In genomic region chr20:17637413-17637780, GRCh38 we compare ENCODE assay signal across 17 cellular contexts. TPM values are rescaled to one million over a fixed set of nuclear protein-coding genes. Genes with fewer than 3 reads are reported as not detected.
DNase-seq lines count a peak whose midpoint lies in the region; ATAC-seq and TF ChIP-seq lines count a peak whose summit lies in the region.
"Had no signal": no experiment of that assay in that cellular context is flagged by ENCODE, and none has a peak within 500 bp of the region (broad histone marks: within the 10 kb centered on the region; RNA-seq: fewer than 3 reads in every experiment).

No MANE protein-coding gene starts in this region.

- TF ChIP-seq CTCF in cardiac muscle cell (IDR thresholded peaks at IDR 0.05; ENCODE audit: low read depth, low read length) (no peak), heart right ventricle (IDR thresholded peaks at IDR 0.05) (no peak), uterus (IDR thresholded peaks at IDR 0.05) (no peak), upper lobe of left lung (IDR thresholded peaks at IDR 0.05) (no peak)

- no peak for TF ChIP-seq EP300 in upper lobe of left lung (IDR thresholded peaks at IDR 0.05)

- peaks cover 91% of the 10 kb centered on the region for H3K36me3 Mint-ChIP-seq in dendritic cell treated with granulocyte-macrophage colony-stimulating factor and Interleukin-4, amounts not matched to agents 40 ng/mL and 50 ng/mL, for 4 days (ENCODE audit: low read depth)
- H3K36me3 Mint-ChIP-seq: IgD-negative memory B cell had no signal

- no peak for DNase-seq in cardiac muscle cell (ENCODE audit: low read depth in 1 of 2, low spot score in 1 of 2)
- no peak for DNase-seq in heart right ventricle
- DNase-seq in mesenchymal stem cell: no peak
- no peak for DNase-seq in uterus
- DNase-seq in activated effector memory CD4-positive, alpha-beta T cell treated with Interleukin-2 at 50 U/mL for 16 hours: no peak
- no peak for DNase-seq in upper lobe of left lung
- DNase-seq: 8988T; CD8-positive, alpha-beta T cell; Kasumi-1; MM.1S; NCI-H1105; NCI-H187; NCI-H226 had no signal

- H3K27ac ChIP-seq in cardiac muscle cell (peak overlapping the region; percentile 53), heart right ventricle (peak overlapping the region in 1 of 10 donors; percentile 35), mesenchymal stem cell (ENCODE audit: low read length, poor library complexity, severe bottlenecking) (no peak overlapping the region), uterus (peak overlapping the region; percentile 63 to 77), upper lobe of left lung (no peak overlapping the region)

- H3K9me3 Mint-ChIP-seq in dendritic cell treated with granulocyte-macrophage colony-stimulating factor and Interleukin-4, amounts not matched to agents 40 ng/mL and 50 ng/mL, for 4 days: no peaks in the 10 kb centered on the region
- H3K9me3 Mint-ChIP-seq: CD8-positive, alpha-beta T cell; IgD-negative memory B cell had no signal

- H3K18ac ChIP-seq in mesenchymal stem cell (ENCODE audit: low read depth in 1 of 2, low read length in 2 of 2): no peak overlapping the region

- no peak overlapping the region for H4K8ac ChIP-seq in mesenchymal stem cell (ENCODE audit: low read length)

- H3K4me3 ChIP-seq in cardiac muscle cell: no peak overlapping the region
- H3K4me3 ChIP-seq in heart right ventricle: no peak overlapping the region
- H3K4me3 ChIP-seq in mesenchymal stem cell (ENCODE audit: insufficient read depth in 1 of 2, low read depth in 1 of 2, low read length in 2 of 2): no peak overlapping the region
- H3K4me3 ChIP-seq in uterus: no peak overlapping the region
- H3K4me3 ChIP-seq in upper lobe of left lung: no peak overlapping the region

- no peak overlapping the region for H2AFZ ChIP-seq in mesenchymal stem cell (ENCODE audit: low read depth, low read length)

- no peaks in the 10 kb centered on the region for H3K27me3 ChIP-seq in cardiac muscle cell
- H3K27me3 ChIP-seq in heart right ventricle: no peaks in the 10 kb centered on the region
- no peaks in the 10 kb centered on the region for H3K27me3 ChIP-seq in mesenchymal stem cell (ENCODE audit: control insufficient read depth in 1 of 2, insufficient read depth in 1 of 2, low read length in 2 of 2)
- no peaks in the 10 kb centered on the region for H3K27me3 ChIP-seq in uterus
- H3K27me3 ChIP-seq in upper lobe of left lung: no peaks in the 10 kb centered on the region
- H3K27me3 ChIP-seq: BE2C had no signal

- peaks cover 8% of the 10 kb centered on the region for H3K4me1 ChIP-seq in cardiac muscle cell (ENCODE audit: low read depth)
- peaks cover 7 to 74% (median 38%) of the 10 kb centered on the region in 9 donors for H3K4me1 ChIP-seq in heart right ventricle
- H3K4me1 ChIP-seq in mesenchymal stem cell (ENCODE audit: control insufficient read depth, insufficient read depth, low read depth, low read length): peaks cover 20% of the 10 kb centered on the region
- peaks cover 15 to 25% of the 10 kb centered on the region in 2 donors for H3K4me1 ChIP-seq in uterus
- peaks cover 12 to 35% (median 20%) of the 10 kb centered on the region in 4 donors for H3K4me1 ChIP-seq in upper lobe of left lung

- no peak overlapping the region for H2BK15ac ChIP-seq in mesenchymal stem cell (ENCODE audit: low read depth, poor library complexity, severe bottlenecking)

- ATAC-seq in heart right ventricle: no peak
- no peak for ATAC-seq in HG02623 (IDR thresholded peaks at IDR 0.05; ENCODE audit: unreplicated experiment)
- ATAC-seq in upper lobe of left lung (ENCODE audit: low FRiP score in 2 of 2): no peak
- ATAC-seq: CD8-positive, alpha-beta T cell had no signal

- H3K36me3 ChIP-seq in cardiac muscle cell (peaks cover 7% of the 10 kb centered on the region), heart right ventricle (peaks cover 0 to 100% (median 20%) of the 10 kb centered on the region in 9 donors), mesenchymal stem cell (ENCODE audit: control insufficient read depth in 1 of 2, insufficient read depth in 2 of 2, low read depth in 1 of 2, low read length in 2 of 2) (peaks cover 92 to 99% of the 10 kb centered on the region in 2 experiments), uterus (no peaks in the 10 kb centered on the region), upper lobe of left lung (peaks cover 7 to 97% (median 85%) of the 10 kb centered on the region in 4 donors)
- H3K36me3 ChIP-seq: BE2C had no signal

- no peak overlapping the region for H4K91ac ChIP-seq in mesenchymal stem cell (ENCODE audit: low read length)

- intact Hi-C loops in heart right ventricle (cut with DNase I) (no loop called here), uterus (cut with DNase I; ENCODE audit: low total_unique reads) (no loop called here)
- intact Hi-C loops in dendritic cell treated with granulocyte-macrophage colony-stimulating factor and Interleukin-4, amounts not matched to agents 40 ng/mL and 50 ng/mL, for 4 days (cut with micrococcal nuclease): no loop called here

- H3K27me3 Mint-ChIP-seq in dendritic cell treated with granulocyte-macrophage colony-stimulating factor and Interleukin-4, amounts not matched to agents 40 ng/mL and 50 ng/mL, for 4 days: no peaks in the 10 kb centered on the region
- H3K27me3 Mint-ChIP-seq: IgD-negative memory B cell had no signal

- H3K4me2 ChIP-seq in mesenchymal stem cell (ENCODE audit: low read length, poor library complexity, severe bottlenecking): no peak overlapping the region

- H3K9ac ChIP-seq in mesenchymal stem cell (ENCODE audit: low read length): peak overlapping the region; percentile 23

- TF ChIP-seq POLR2A in uterus (IDR thresholded peaks at IDR 0.05): no peak
- no peak for TF ChIP-seq POLR2A in upper lobe of left lung (IDR thresholded peaks at IDR 0.05)

- H2AK5ac ChIP-seq in mesenchymal stem cell (ENCODE audit: low read length, severe bottlenecking): no peak overlapping the region

- peaks cover 49% of the 10 kb centered on the region for H3K4me1 Mint-ChIP-seq in dendritic cell treated with granulocyte-macrophage colony-stimulating factor and Interleukin-4, amounts not matched to agents 40 ng/mL and 50 ng/mL, for 4 days (ENCODE audit: low read depth)
- H3K4me1 Mint-ChIP-seq: IgD-negative memory B cell had no signal

- H3K4me3 Mint-ChIP-seq in dendritic cell treated with granulocyte-macrophage colony-stimulating factor and Interleukin-4, amounts not matched to agents 40 ng/mL and 50 ng/mL, for 4 days: no peak overlapping the region
- H3K4me3 Mint-ChIP-seq: CD8-positive, alpha-beta T cell; IgD-negative memory B cell had no signal

- no peak overlapping the region for H3K23ac ChIP-seq in mesenchymal stem cell (ENCODE audit: low read length in 2 of 2)

- no peak overlapping the region for H2BK5ac ChIP-seq in mesenchymal stem cell (ENCODE audit: low read depth, low read length, poor library complexity, severe bottlenecking)

- H3K14ac ChIP-seq in mesenchymal stem cell (ENCODE audit: low read length in 2 of 2): no peak overlapping the region

- H3K9me3 ChIP-seq in cardiac muscle cell (ENCODE audit: low read depth) (no peaks in the 10 kb centered on the region), heart right ventricle (no peaks in the 10 kb centered on the region), mesenchymal stem cell (ENCODE audit: control insufficient read depth, low read length) (no peaks in the 10 kb centered on the region), uterus (no peaks in the 10 kb centered on the region), upper lobe of left lung (no peaks in the 10 kb centered on the region)
- H3K9me3 ChIP-seq: BE2C had no signal

- 57 to 74% methylated on average over 4 of the region's 4 CpGs for WGBS in heart right ventricle, 2 donors
- 93% methylated on average over 4 of the region's 4 CpGs for WGBS in mesenchymal stem cell
- 67 to 84% methylated on average over 3 to 4 of the region's 4 CpGs for WGBS in upper lobe of left lung, 2 donors

- H3K27ac Mint-ChIP-seq in dendritic cell treated with granulocyte-macrophage colony-stimulating factor and Interleukin-4, amounts not matched to agents 40 ng/mL and 50 ng/mL, for 4 days: peak overlapping the region; percentile 89
- H3K27ac Mint-ChIP-seq: CD8-positive, alpha-beta T cell; IgD-negative memory B cell had no signal

- no peak overlapping the region for H3K4ac ChIP-seq in mesenchymal stem cell (ENCODE audit: low read depth in 1 of 2, low read length in 2 of 2)

- H2BK12ac ChIP-seq in mesenchymal stem cell (ENCODE audit: low read length in 2 of 2): no peak overlapping the region

- no peak overlapping the region for H2BK120ac ChIP-seq in mesenchymal stem cell (ENCODE audit: low read depth, low read length)

- peaks cover 65% of the 10 kb centered on the region for H3K79me1 ChIP-seq in mesenchymal stem cell (replicated peaks; ENCODE audit: low read length, poor library complexity, severe bottlenecking)

RNA-seq across cellular contexts. Expression of gene RRBP1, which starts 44.6 kb away (rescaled TPM):
- 61.1 and 77.5 TPM in 2 replicates for total RNA-seq in cardiac muscle cell
- 50.4 and 50.7 TPM in 2 replicates for polyA plus RNA-seq in cardiac muscle cell
- total RNA-seq in heart right ventricle: 10 to 100 TPM; 23.5 to 71.3 (median 29.0) TPM
- polyA plus RNA-seq in heart right ventricle: 10 to 100 TPM; 29.3 to 41.9 TPM
- polyA plus RNA-seq in mesenchymal stem cell (2013, experiment 1 of 2): 209 TPM
- 195 TPM for polyA plus RNA-seq in mesenchymal stem cell (2013, experiment 2 of 2)
- total RNA-seq in uterus: 100 to 1,000 TPM in 2 of 4 donors, 10 to 100 TPM in 2; 13.2 to 172 (median 96.9) TPM
- total RNA-seq in upper lobe of left lung: 100 to 1,000 TPM; 143 to 256 (median 172) TPM

Comparison
In these comparisons a context has a peak if more than half of its experiments do, and no peak if none do; other contexts are left out.
1. H3K27ac ChIP-seq: peak in cardiac muscle cell (single experiment) and uterus (2 of 2); none in mesenchymal stem cell (single experiment) and upper lobe of left lung (0 of 4).